Comparison of ENCODE assay signal across 1 cellular context in genomic region chr17:77772899-77773358, GRCh38.
TF ChIP-seq lines count a peak whose summit lies in the region.

No MANE protein-coding gene starts in this region.

TF ChIP-seq in H1, 55 proteins besides CTCF, POLR2A, EP300 and RAD21:
- TF ChIP-seq SIRT6 (IDR thresholded peaks at IDR 0.05; ENCODE audit: low read length) (no peak), PHF8 (conservative IDR thresholded peaks at IDR 0.05; ENCODE audit: low read depth, low read length) (no peak), CBX8 (IDR thresholded peaks at IDR 0.05; ENCODE audit: borderline replicate concordance, low read depth, low read length) (no peak), CBX5 (IDR thresholded peaks at IDR 0.05; ENCODE audit: low read depth, low read length) (no peak), TBP (IDR thresholded peaks at IDR 0.05; ENCODE audit: low read depth, low read length) (no peak)
